Comparison of ENCODE assay signal across 26 cellular contexts in genomic region chr13:99724633-99725517, GRCh38.
DNase-seq lines count a peak whose midpoint lies in the region; ATAC-seq, FAIRE-seq and TF ChIP-seq lines count a peak whose summit lies in the region.
"Had no signal": no experiment of that assay in that cellular context is flagged by ENCODE, and none has a peak within 500 bp of the region (broad histone marks: within the 10 kb centered on the region; RNA-seq: fewer than 3 reads in every experiment).

No MANE protein-coding gene starts in this region.

- H3K27me3 ChIP-seq in HUES64 (ENCODE audit: insufficient read depth, low read length) = no peaks in the 10 kb centered on the region
- H3K27me3 ChIP-seq: BLaER1, cardiac muscle cell, stomach had no signal

- H3K9me3 Mint-ChIP-seq in neural crest cell = no peaks in the 10 kb centered on the region
- H3K9me3 Mint-ChIP-seq: activated CD4-positive, alpha-beta T cell treated with anti-CD3 and anti-CD28 coated beads, Interleukin-2, amount 10 ng/mL, durations not matched to agents 24 days and 14 days; dendritic cell treated with granulocyte-macrophage colony-stimulating factor and Interleukin-4, amounts not matched to agents 40 ng/mL and 50 ng/mL, for 4 days; naive thymus-derived CD8-positive, alpha-beta T cell had no signal

- no peaks in the 10 kb centered on the region for H3K9me3 ChIP-seq in HUES64 (ENCODE audit: insufficient read depth, low read depth, low read length)
- H3K9me3 ChIP-seq: A549, BLaER1, psoas muscle, stomach had no signal

- DNase-seq in GM12891 (ENCODE audit: insufficient read length, low spot score) (no peak), neural crest cell (ENCODE audit: low read depth, low spot score) (no peak), GM10248 (ENCODE audit: extremely low spot score) (no peak), NCI-H2196 (lab: John Stamatoyannopoulos, UW; ENCODE audit: unreplicated experiment) (no peak), SW 1271 (lab: John Stamatoyannopoulos, UW) (no peak), urothelium cell line (ENCODE audit: low spot score) (no peak)
- DNase-seq: activated CD4-positive, alpha-beta T cell treated with anti-CD3 and anti-CD28 coated beads, Interleukin-2, amount 10 ng/mL, durations not matched to agents 24 days and 14 days; activated gamma-delta T cell; foreskin fibroblast; hypothalamus; Kasumi-1; kidney glomerular epithelial cell; naive thymus-derived CD8-positive, alpha-beta T cell; NCI-H1092; NCI-H524; psoas muscle; stimulated activated CD4-positive, alpha-beta T cell treated with anti-CD3 and anti-CD28 coated beads, Interleukin-2, amount 100 ng/mL, for 48 hours; stomach had no signal

- FAIRE-seq in GM12891 (lab: Jason Lieb, UNC) = no peak
- no peak for FAIRE-seq in urothelium cell line (lab: Jason Lieb, UNC)
- FAIRE-seq: A549, D721Med had no signal

- H3K4me1 ChIP-seq in HUES64 (ENCODE audit: insufficient read depth, low read length) = peaks cover 70% of the 10 kb centered on the region
- H3K4me1 ChIP-seq: A549, BLaER1, psoas muscle, stomach had no signal

- CTCF ChIA-PET in GM10248 (lab: Yijun Ruan, JAX) = interaction anchor here (1.2 to 1.3 kb wide), 2 partner anchors 11 to 69 kb away, joined by 3 read pairs; no protein-coding TSS in a partner anchor

- no peaks in the 10 kb centered on the region for H3K36me3 ChIP-seq in HUES64 (ENCODE audit: insufficient read depth, low read length)
- H3K36me3 ChIP-seq: BLaER1, cardiac muscle cell, stomach had no signal

- no peak for TF ChIP-seq POLR2A in GM12891 (IDR thresholded peaks at IDR 0.05; ENCODE audit: low read depth, low read length)

- POLR2A ChIA-PET in GM10248 (lab: Yijun Ruan, JAX) = no interaction called here

- no peaks in the 10 kb centered on the region for H3K36me3 Mint-ChIP-seq in neural crest cell (ENCODE audit: low read depth)

- H3K27ac ChIP-seq in HUES64 (ENCODE audit: low read depth, low read length) = peak overlapping the region; percentile 14
- H3K27ac ChIP-seq: A549, BLaER1, cardiac muscle cell, psoas muscle, stomach had no signal

- ATAC-seq in HG02852 (IDR thresholded peaks at IDR 0.05; ENCODE audit: unreplicated experiment) = peak; percentile 80
- ATAC-seq: A549; naive thymus-derived CD8-positive, alpha-beta T cell; psoas muscle had no signal

- no peaks in the 10 kb centered on the region for H3K27me3 Mint-ChIP-seq in neural crest cell (ENCODE audit: low read depth)
- H3K27me3 Mint-ChIP-seq: dendritic cell treated with granulocyte-macrophage colony-stimulating factor and Interleukin-4, amounts not matched to agents 40 ng/mL and 50 ng/mL, for 4 days; memory B cell; naive thymus-derived CD8-positive, alpha-beta T cell had no signal

- no peak overlapping the region; the same call in 1 of the 2 replicates for H3K4me3 ChIP-seq in HUES64 (ENCODE audit: low read length)
- H3K4me3 ChIP-seq: A549, BLaER1, cardiac muscle cell, psoas muscle, stomach had no signal

- 83% methylated on average over 16 of the region's 16 CpGs for WGBS in HUES64

- peak overlapping the region; percentile 34; the same call in 1 of the 2 replicates for H3K9ac ChIP-seq in HUES64 (ENCODE audit: low read depth, low read length)
- H3K9ac ChIP-seq: BLaER1 had no signal

- peaks cover 74% of the 10 kb centered on the region for H3K4me1 Mint-ChIP-seq in neural crest cell
- H3K4me1 Mint-ChIP-seq: activated CD4-positive, alpha-beta T cell treated with anti-CD3 and anti-CD28 coated beads, Interleukin-2, amount 10 ng/mL, durations not matched to agents 24 days and 14 days had no signal

- H3K4me3 Mint-ChIP-seq in neural crest cell = peak overlapping the region; percentile 14
- H3K4me3 Mint-ChIP-seq: activated CD4-positive, alpha-beta T cell treated with anti-CD3 and anti-CD28 coated beads, Interleukin-2, amount 10 ng/mL, durations not matched to agents 24 days and 14 days; dendritic cell treated with granulocyte-macrophage colony-stimulating factor and Interleukin-4, amounts not matched to agents 40 ng/mL and 50 ng/mL, for 4 days; memory B cell; naive thymus-derived CD8-positive, alpha-beta T cell had no signal

- peak overlapping the region; percentile 68 for H3K27ac Mint-ChIP-seq in neural crest cell (ENCODE audit: unreplicated experiment)
- H3K27ac Mint-ChIP-seq: activated CD4-positive, alpha-beta T cell treated with anti-CD3 and anti-CD28 coated beads, Interleukin-2, amount 10 ng/mL, durations not matched to agents 24 days and 14 days; dendritic cell treated with granulocyte-macrophage colony-stimulating factor and Interleukin-4, amounts not matched to agents 40 ng/mL and 50 ng/mL, for 4 days; memory B cell had no signal

- TF ChIP-seq CTCF in neural crest cell (conservative IDR thresholded peaks at IDR 0.05) (no peak), GM10248 (IDR thresholded peaks at IDR 0.05; ENCODE audit: control extremely low read depth, extremely low read depth, low read depth, missing control alignments) (no peak)

TF ChIP-seq in GM12891, 5 proteins besides CTCF, POLR2A, EP300 and RAD21:
- TF ChIP-seq SPI1 (IDR thresholded peaks at IDR 0.05; ENCODE audit: low read depth, low read length) (peak; percentile 50), TAF1 (IDR thresholded peaks at IDR 0.05; ENCODE audit: low read depth, low read length) (no peak)
TF ChIP-seq in GM12891: peak in this region for 1.
